11 cellular contexts compared by ENCODE assay signal in the genomic region with DNA sequence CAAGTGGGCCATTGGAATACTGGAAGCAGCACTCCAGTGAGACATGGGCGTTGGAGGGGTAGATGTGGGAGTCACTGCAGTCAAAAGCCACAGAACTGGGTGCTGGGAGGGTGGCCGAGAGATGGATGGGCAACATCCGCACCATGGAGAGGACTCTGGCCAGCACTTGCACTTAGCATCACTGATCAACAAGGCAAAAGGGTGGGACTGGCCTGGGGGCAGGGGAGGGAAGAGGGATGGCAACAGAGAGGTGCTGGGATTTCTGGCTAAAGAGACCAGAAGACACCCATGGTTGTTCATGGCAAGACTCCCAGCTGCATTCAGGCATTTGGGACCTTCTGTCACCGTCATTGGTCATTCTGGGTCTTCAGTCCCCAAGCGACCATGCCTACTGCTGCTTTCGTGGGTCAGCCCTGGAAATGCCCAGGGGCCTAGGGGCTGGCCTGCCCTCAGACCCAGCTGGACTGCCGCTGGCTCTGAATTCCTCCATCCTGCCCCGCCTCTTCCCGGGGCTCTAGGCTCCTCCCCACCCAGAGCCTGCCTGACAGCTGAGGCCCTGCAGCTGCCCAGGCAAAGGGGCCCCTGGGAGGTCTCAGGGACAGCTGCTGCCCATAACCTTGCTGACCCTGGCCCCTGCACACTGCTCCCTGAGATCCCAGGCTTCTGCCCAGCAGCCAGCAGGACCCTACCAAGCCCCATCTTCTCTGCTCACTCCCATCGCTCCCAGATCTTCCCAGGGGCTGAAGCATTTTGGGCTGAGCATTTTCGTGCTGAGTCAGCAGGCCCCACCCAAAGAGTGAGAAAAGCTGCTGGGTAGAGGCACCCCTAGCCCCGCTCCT. TPM values are rescaled to one million over a fixed set of nuclear protein-coding genes. Genes with fewer than 3 reads are reported as not detected.
DNase-seq lines count a peak whose midpoint lies in the region; ATAC-seq, FAIRE-seq and TF ChIP-seq lines count a peak whose summit lies in the region.
"Had no signal": no experiment of that assay in that cellular context is flagged by ENCODE, and none has a peak within 500 bp of the region (broad histone marks: within the 10 kb centered on the region; RNA-seq: fewer than 3 reads in every experiment).

No MANE protein-coding gene starts in this region.

- H3K9me3 ChIP-seq in skeletal muscle satellite cell (replicated peaks; ENCODE audit: low read length): no peaks in the 10 kb centered on the region

- H3K4me3 ChIP-seq in choroid plexus epithelial cell (ENCODE audit: low read depth, low read length): no peak overlapping the region
- H3K4me3 ChIP-seq in skeletal muscle satellite cell (ENCODE audit: low read length): no peak overlapping the region

- no peak for FAIRE-seq in D721Med (lab: Jason Lieb, UNC)
- FAIRE-seq: GM19239, TTC549 had no signal

- no peak for ATAC-seq in HG03175 (IDR thresholded peaks at IDR 0.05; ENCODE audit: unreplicated experiment)

- H3K27me3 ChIP-seq in skeletal muscle satellite cell (ENCODE audit: control insufficient read depth, insufficient read depth, low read length): no peaks in the 10 kb centered on the region

- H3K9ac ChIP-seq in skeletal muscle satellite cell (ENCODE audit: low read depth, low read length): peak overlapping the region; percentile 41

- DNase-seq in HS-27A (ENCODE audit: low read depth): peak; percentile 46
- peak; percentile 70 for DNase-seq in choroid plexus epithelial cell (ENCODE audit: low read depth)
- DNase-seq in islet precursor cell: peak; percentile 87
- DNase-seq in activated CD8-positive, alpha-beta memory T cell treated with anti-CD3 and anti-CD28 coated beads for 24 hours: no peak
- no peak for DNase-seq in GM03348 (ENCODE audit: low spot score)
- no peak for DNase-seq in D721Med (ENCODE audit: insufficient read length, low spot score)
- DNase-seq: NCI-H2107 had no signal

- peak overlapping the region; percentile 48 for H3K4me2 ChIP-seq in skeletal muscle satellite cell (ENCODE audit: low read length)

- peaks cover 43% of the 10 kb centered on the region for H3K4me1 ChIP-seq in skeletal muscle satellite cell (ENCODE audit: control insufficient read depth, insufficient read depth, low read length)

- H3K36me3 ChIP-seq in skeletal muscle satellite cell (ENCODE audit: insufficient read depth, low read length): peaks cover 4% of the 10 kb centered on the region

- no peak for TF ChIP-seq CTCF in choroid plexus epithelial cell (conservative IDR thresholded peaks at IDR 0.05; ENCODE audit: low read depth, low read length)
- TF ChIP-seq CTCF in D721Med (IDR thresholded peaks at IDR 0.05; ENCODE audit: insufficient read depth, missing control alignments): no peak

RNA-seq across cellular contexts. Expression of gene CDC42EP2, which starts 13.0 kb away (rescaled TPM):
- 18.0 and 36.9 TPM in 2 replicates for total RNA-seq in skeletal muscle satellite cell (2012; rRNA removed)

RNA-seq across cellular contexts. Expression of gene DPF2, which starts 31.9 kb away (rescaled TPM):
- total RNA-seq in skeletal muscle satellite cell (2012; rRNA removed): 32.3 and 34.5 TPM in 2 replicates

RNA-seq across cellular contexts. Expression of gene POLA2, which starts 39.9 kb away (rescaled TPM):
- 6.6 and 12.7 TPM in 2 replicates for total RNA-seq in skeletal muscle satellite cell (2012; rRNA removed)

RNA-seq across cellular contexts. Expression of gene TIGD3, which starts 52.8 kb away (rescaled TPM):
- total RNA-seq in skeletal muscle satellite cell (2012; rRNA removed): under 0.01 TPM in 1 of 2 replicates, not detected in the other

Comparison
In these comparisons a context has a peak if more than half of its experiments do, and no peak if none do; other contexts are left out.
1. DNase-seq: peak in HS-27A (single experiment), choroid plexus epithelial cell (single experiment) and islet precursor cell (single experiment); none in activated CD8-positive, alpha-beta memory T cell treated with anti-CD3 and anti-CD28 coated beads for 24 hours (single experiment), GM03348 (single experiment) and D721Med (single experiment).